ENCODE assay signal across 8 cellular contexts in the genomic region with DNA sequence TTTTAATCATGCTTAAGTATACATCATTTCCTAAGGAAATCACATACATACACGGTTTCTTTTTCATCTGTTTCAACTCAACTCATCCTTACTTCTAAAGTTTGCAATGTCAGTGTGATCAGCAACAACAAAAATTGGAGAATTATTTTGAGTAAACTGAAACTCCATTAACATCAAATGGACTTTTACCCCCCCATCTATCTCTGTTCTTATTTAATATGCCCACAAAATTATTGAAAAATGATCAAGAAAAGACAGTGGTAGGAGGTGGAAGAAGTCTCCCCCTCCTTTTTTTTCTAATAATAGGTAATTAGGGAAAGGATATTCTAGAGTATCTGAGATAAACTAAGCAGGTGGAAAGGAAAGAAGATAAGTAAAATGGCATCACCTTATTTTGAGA.
"Had no signal": no experiment of that assay in that cellular context is flagged by ENCODE, and none has a peak within 500 bp of the region (broad histone marks: within the 10 kb centered on the region; RNA-seq: fewer than 3 reads in every experiment).

No MANE protein-coding gene starts in this region.

- FAIRE-seq: HepG2, HTR-8/SVneo, K562 had no signal

- DNase-seq: IMR-90, KBM-7, KG1 had no signal

- H3K9ac ChIP-seq: KMS-11 had no signal

- ATAC-seq: HepG2, K562 had no signal

- H3K27ac ChIP-seq: HL-60, KMS-11 had no signal

- H3K4me3 ChIP-seq: K562 had no signal

- H3K4me2 ChIP-seq: KMS-11 had no signal
